In the genomic region with DNA sequence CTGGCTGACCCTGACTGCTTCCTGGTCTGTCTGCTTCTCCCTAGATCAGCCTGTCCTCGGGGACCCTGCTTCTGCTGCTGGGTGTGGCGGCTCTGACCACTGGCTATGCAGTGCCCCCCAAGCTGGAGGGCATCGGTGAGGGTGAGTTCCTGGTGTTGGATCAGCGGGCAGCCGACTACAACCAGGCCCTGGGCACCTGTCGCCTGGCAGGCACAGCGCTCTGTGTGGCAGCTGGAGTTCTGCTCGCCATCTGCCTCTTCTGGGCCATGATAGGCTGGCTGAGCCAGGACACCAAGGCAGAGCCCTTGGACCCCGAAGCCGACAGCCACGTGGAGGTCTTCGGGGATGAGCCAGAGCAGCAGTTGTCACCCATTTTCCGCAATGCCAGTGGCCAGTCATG, we compare ENCODE assay signal across 1 cellular context.
A peak's percentile ranks its signal among the peaks of the same experiment; 100 is the strongest.
TF ChIP-seq lines count a peak whose summit lies in the region.

No MANE protein-coding gene starts in this region.

TF ChIP-seq in K562, 482 proteins besides CTCF, POLR2A, EP300 and RAD21:
- TF ChIP-seq NFE2L1 (tag; IDR thresholded peaks at IDR 0.05; ENCODE audit: borderline replicate concordance, low read depth) (no peak), HOXB6 (CRISPR knock-in tag; IDR thresholded peaks at IDR 0.05; ENCODE audit: borderline replicate concordance) (no peak), RBFOX2 (IDR thresholded peaks at IDR 0.05; ENCODE audit: low read depth, low read length) (0 out of 2 replicates have a peak, but pooled peaks have one; percentile 47), POLR2G (IDR thresholded peaks at IDR 0.05; ENCODE audit: low read depth, low read length) (peak; percentile 59), TRIM24 (IDR thresholded peaks at IDR 0.05) (no peak), HLTF (IDR thresholded peaks at IDR 0.05) (no peak)
- TF ChIP-seq, protein P1, sequence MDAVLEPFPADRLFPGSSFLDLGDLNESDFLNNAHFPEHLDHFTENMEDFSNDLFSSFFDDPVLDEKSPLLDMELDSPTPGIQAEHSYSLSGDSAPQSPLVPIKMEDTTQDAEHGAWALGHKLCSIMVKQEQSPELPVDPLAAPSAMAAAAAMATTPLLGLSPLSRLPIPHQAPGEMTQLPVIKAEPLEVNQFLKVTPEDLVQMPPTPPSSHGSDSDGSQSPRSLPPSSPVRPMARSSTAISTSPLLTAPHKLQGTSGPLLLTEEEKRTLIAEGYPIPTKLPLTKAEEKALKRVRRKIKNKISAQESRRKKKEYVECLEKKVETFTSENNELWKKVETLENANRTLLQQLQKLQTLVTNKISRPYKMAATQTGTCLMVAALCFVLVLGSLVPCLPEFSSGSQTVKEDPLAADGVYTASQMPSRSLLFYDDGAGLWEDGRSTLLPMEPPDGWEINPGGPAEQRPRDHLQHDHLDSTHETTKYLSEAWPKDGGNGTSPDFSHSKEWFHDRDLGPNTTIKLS (IDR thresholded peaks at IDR 0.05; ENCODE audit: borderline replicate concordance, low read depth) = no peak
TF ChIP-seq in K562: peak in this region for 2.
